Comparison of ENCODE assay signal across 2 cellular contexts in the genomic region with DNA sequence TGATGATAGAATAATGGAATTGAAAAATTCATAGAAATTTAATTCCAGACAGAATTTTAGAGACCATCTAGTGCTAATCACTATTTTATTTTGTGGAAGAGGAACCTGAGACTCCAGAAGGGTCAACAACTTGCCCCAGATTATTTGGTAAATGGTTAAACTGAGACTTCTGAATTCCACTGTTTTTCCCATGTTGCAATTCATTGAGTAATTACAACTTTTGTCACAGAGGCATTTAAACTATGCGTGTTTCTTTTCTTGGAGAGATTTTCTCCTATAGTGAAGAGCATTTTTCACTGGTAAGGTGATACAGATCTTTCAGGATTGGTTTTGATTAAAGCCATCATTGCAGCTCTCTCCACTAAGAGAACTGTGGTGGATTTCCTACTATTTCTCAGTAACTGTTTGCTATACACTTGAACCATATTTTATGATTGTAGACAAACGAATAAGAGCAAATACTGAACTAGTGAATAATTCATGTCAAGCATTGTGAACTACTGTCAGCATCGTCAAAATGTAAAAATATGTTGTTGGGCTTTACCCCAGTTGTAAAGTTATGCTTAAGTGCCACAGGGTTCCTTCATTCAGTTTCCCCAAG.
TF ChIP-seq lines count a peak whose summit lies in the region.

No MANE protein-coding gene starts in this region.

TF ChIP-seq in SK-N-SH treated with all-trans-retinoic acid at 6 μM for 48 hours, 23 proteins besides CTCF, POLR2A, EP300 and RAD21 (continued from another document):
- TF ChIP-seq, protein P1, sequence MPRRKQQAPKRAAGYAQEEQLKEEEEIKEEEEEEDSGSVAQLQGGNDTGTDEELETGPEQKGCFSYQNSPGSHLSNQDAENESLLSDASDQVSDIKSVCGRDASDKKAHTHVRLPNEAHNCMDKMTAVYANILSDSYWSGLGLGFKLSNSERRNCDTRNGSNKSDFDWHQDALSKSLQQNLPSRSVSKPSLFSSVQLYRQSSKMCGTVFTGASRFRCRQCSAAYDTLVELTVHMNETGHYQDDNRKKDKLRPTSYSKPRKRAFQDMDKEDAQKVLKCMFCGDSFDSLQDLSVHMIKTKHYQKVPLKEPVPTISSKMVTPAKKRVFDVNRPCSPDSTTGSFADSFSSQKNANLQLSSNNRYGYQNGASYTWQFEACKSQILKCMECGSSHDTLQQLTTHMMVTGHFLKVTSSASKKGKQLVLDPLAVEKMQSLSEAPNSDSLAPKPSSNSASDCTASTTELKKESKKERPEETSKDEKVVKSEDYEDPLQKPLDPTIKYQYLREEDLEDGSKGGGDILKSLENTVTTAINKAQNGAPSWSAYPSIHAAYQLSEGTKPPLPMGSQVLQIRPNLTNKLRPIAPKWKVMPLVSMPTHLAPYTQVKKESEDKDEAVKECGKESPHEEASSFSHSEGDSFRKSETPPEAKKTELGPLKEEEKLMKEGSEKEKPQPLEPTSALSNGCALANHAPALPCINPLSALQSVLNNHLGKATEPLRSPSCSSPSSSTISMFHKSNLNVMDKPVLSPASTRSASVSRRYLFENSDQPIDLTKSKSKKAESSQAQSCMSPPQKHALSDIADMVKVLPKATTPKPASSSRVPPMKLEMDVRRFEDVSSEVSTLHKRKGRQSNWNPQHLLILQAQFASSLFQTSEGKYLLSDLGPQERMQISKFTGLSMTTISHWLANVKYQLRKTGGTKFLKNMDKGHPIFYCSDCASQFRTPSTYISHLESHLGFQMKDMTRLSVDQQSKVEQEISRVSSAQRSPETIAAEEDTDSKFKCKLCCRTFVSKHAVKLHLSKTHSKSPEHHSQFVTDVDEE (CRISPR knock-in tag; IDR thresholded peaks at IDR 0.05): no peak
TF ChIP-seq in SK-N-SH treated with all-trans-retinoic acid at 6 μM for 48 hours: peak in this region for 0.

TF ChIP-seq in SK-N-SH, 30 proteins besides CTCF, POLR2A, EP300 and RAD21 (continued from another document):
- TF ChIP-seq, protein P2, sequence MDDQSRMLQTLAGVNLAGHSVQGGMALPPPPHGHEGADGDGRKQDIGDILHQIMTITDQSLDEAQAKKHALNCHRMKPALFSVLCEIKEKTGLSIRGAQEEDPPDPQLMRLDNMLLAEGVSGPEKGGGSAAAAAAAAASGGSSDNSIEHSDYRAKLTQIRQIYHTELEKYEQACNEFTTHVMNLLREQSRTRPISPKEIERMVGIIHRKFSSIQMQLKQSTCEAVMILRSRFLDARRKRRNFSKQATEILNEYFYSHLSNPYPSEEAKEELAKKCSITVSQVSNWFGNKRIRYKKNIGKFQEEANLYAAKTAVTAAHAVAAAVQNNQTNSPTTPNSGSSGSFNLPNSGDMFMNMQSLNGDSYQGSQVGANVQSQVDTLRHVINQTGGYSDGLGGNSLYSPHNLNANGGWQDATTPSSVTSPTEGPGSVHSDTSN (IDR thresholded peaks at IDR 0.05): no peak
- TF ChIP-seq, protein P3, sequence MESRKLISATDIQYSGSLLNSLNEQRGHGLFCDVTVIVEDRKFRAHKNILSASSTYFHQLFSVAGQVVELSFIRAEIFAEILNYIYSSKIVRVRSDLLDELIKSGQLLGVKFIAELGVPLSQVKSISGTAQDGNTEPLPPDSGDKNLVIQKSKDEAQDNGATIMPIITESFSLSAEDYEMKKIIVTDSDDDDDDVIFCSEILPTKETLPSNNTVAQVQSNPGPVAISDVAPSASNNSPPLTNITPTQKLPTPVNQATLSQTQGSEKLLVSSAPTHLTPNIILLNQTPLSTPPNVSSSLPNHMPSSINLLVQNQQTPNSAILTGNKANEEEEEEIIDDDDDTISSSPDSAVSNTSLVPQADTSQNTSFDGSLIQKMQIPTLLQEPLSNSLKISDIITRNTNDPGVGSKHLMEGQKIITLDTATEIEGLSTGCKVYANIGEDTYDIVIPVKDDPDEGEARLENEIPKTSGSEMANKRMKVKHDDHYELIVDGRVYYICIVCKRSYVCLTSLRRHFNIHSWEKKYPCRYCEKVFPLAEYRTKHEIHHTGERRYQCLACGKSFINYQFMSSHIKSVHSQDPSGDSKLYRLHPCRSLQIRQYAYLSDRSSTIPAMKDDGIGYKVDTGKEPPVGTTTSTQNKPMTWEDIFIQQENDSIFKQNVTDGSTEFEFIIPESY (IDR thresholded peaks at IDR 0.05; ENCODE audit: borderline replicate concordance, low read depth): no peak
- TF ChIP-seq FOXJ3 (CRISPR knock-in tag; IDR thresholded peaks at IDR 0.05): no peak
